23 cellular contexts compared by ENCODE assay signal in the genomic region with DNA sequence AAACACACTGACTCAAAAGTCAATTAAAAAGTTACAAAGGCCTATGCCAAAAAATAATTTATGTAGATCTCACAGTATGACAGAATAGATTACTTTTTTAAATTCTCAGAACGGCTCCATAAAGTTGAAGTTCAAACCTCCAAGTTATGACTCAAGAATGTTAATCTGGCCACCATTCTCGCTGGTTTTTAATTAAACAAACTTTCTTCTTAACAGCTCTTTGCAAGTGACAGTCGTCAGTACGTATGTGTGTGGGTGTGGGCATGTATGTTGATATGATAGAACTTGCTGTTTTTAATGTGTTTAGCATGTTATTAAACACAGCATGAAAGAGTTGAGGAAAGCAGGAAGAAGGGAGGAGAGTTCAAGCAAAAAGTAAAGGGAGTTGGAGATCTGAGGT. TPM values are rescaled to one million over a fixed set of nuclear protein-coding genes. Genes with fewer than 3 reads are reported as not detected.
DNase-seq lines count a peak whose midpoint lies in the region; ATAC-seq lines count a peak whose summit lies in the region.
"Had no signal": no experiment of that assay in that cellular context is flagged by ENCODE, and none has a peak within 500 bp of the region (broad histone marks: within the 10 kb centered on the region; RNA-seq: fewer than 3 reads in every experiment).

No MANE protein-coding gene starts in this region.

- peaks cover 78% of the 10 kb centered on the region for H3K4me1 Mint-ChIP-seq in T-helper 1 cell treated with Interleukin-12 subunit alpha and Interleukin-12 subunit beta and Interleukin-4 antibody, amounts not matched to agents 30 μg/mL and 1 μg/mL, for 36 hours (ENCODE audit: low read depth)
- peaks cover 56 to 97% (median 90%) of the 10 kb centered on the region in 4 donors for H3K4me1 Mint-ChIP-seq in CD4-positive, CD25-positive, alpha-beta regulatory T cell
- H3K4me1 Mint-ChIP-seq in activated T-helper 1 cell treated with anti-CD3 and anti-CD28 coated beads, Interleukin-12 subunit alpha, Interleukin-12 subunit beta, Interleukin-2, Interleukin-4 antibody, amounts not matched to agents 30 ng/mL and 10 ng/mL and 1 ng/mL, durations not matched to agents 14 hours and 24 hours and 36 hours (ENCODE audit: low read depth): peaks cover 84% of the 10 kb centered on the region
- H3K4me1 Mint-ChIP-seq in immature natural killer cell: peaks cover 92 to 95% of the 10 kb centered on the region in 2 donors

- H3K9me3 ChIP-seq in CD4-positive, CD25-positive, alpha-beta regulatory T cell (ENCODE audit: control insufficient read depth in 2 of 2, low read length in 2 of 2): no peaks in the 10 kb centered on the region
- H3K9me3 ChIP-seq: left ventricle myocardium inferior, MG63, prostate gland, stomach, tibial nerve had no signal

- no peaks in the 10 kb centered on the region for H3K27me3 ChIP-seq in CD4-positive, CD25-positive, alpha-beta regulatory T cell (ENCODE audit: control insufficient read depth, insufficient read depth, low read length)
- H3K27me3 ChIP-seq: brain microvascular endothelial cell, stomach, tibial nerve had no signal

- peak overlapping the region; percentile 57 for H3K4me3 Mint-ChIP-seq in T-helper 1 cell treated with Interleukin-12 subunit alpha and Interleukin-12 subunit beta and Interleukin-4 antibody, amounts not matched to agents 30 μg/mL and 1 μg/mL, for 36 hours
- peak overlapping the region; percentile 24 to 86 (median 75) for H3K4me3 Mint-ChIP-seq in CD4-positive, CD25-positive, alpha-beta regulatory T cell
- H3K4me3 Mint-ChIP-seq in activated T-helper 1 cell treated with anti-CD3 and anti-CD28 coated beads, Interleukin-12 subunit alpha, Interleukin-12 subunit beta, Interleukin-2, Interleukin-4 antibody, amounts not matched to agents 30 ng/mL and 10 ng/mL and 1 ng/mL, durations not matched to agents 14 hours and 24 hours and 36 hours: peak overlapping the region; percentile 58
- H3K4me3 Mint-ChIP-seq in immature natural killer cell: peak overlapping the region; percentile 15 to 78 (median 65)

- H3K4me1 ChIP-seq in CD4-positive, CD25-positive, alpha-beta regulatory T cell (ENCODE audit: control insufficient read depth, insufficient read depth, low read length, poor library complexity, severe bottlenecking): peaks cover 89% of the 10 kb centered on the region
- H3K4me1 ChIP-seq: left ventricle myocardium inferior, prostate gland had no signal

- H3K27ac ChIP-seq in CD4-positive, CD25-positive, alpha-beta regulatory T cell (ENCODE audit: insufficient read depth, low read length, poor library complexity, severe bottlenecking): peak overlapping the region; percentile 58
- H3K27ac ChIP-seq: 22Rv1, brain microvascular endothelial cell, C4-2B, left ventricle myocardium inferior, prostate gland, RWPE1, SK-N-MC, stomach, tibial nerve had no signal

- peaks cover 48% of the 10 kb centered on the region for H3K36me3 Mint-ChIP-seq in T-helper 1 cell treated with Interleukin-12 subunit alpha and Interleukin-12 subunit beta and Interleukin-4 antibody, amounts not matched to agents 30 μg/mL and 1 μg/mL, for 36 hours (ENCODE audit: low read depth)
- peaks cover 35% of the 10 kb centered on the region for H3K36me3 Mint-ChIP-seq in CD4-positive, CD25-positive, alpha-beta regulatory T cell
- H3K36me3 Mint-ChIP-seq in activated T-helper 1 cell treated with anti-CD3 and anti-CD28 coated beads, Interleukin-12 subunit alpha, Interleukin-12 subunit beta, Interleukin-2, Interleukin-4 antibody, amounts not matched to agents 30 ng/mL and 10 ng/mL and 1 ng/mL, durations not matched to agents 14 hours and 24 hours and 36 hours (ENCODE audit: low read depth): peaks cover 33% of the 10 kb centered on the region
- H3K36me3 Mint-ChIP-seq in immature natural killer cell: peaks cover 4 to 7% (median 4%) of the 10 kb centered on the region in 3 donors

- DNase-seq in T-helper 1 cell (no peak), immature natural killer cell (no peak), amniotic stem cell (lab: John Stamatoyannopoulos, UW) (no peak), NAMALWA (ENCODE audit: low spot score) (no peak)
- DNase-seq in CD4-positive, CD25-positive, alpha-beta regulatory T cell: no peak
- DNase-seq in activated T-helper 1 cell treated with anti-CD3 and anti-CD28 coated beads, Interleukin-12 subunit alpha, Interleukin-12 subunit beta, Interleukin-2, Interleukin-4 antibody, amounts not matched to agents 30 ng/mL and 10 ng/mL and 1 ng/mL, durations not matched to agents 14 hours and 24 hours and 36 hours (ENCODE audit: low spot score): no peak
- no peak for DNase-seq in stimulated activated CD4-positive, alpha-beta T cell treated with anti-CD3 and anti-CD28 coated beads, Interleukin-1b, Interleukin-23, amount 100 ng/mL, for 48 hours
- DNase-seq: brain microvascular endothelial cell; KBM-7; left ventricle myocardium inferior; mesendoderm; MG63; NCI-H1417; NCI-H510A; stimulated activated CD4-positive, alpha-beta T cell treated with anti-CD3 and anti-CD28 coated beads, Interleukin-15, amount 100 ng/mL, for 24 hours; stomach had no signal

- H3K27ac Mint-ChIP-seq in T-helper 1 cell treated with Interleukin-12 subunit alpha and Interleukin-12 subunit beta and Interleukin-4 antibody, amounts not matched to agents 30 μg/mL and 1 μg/mL, for 36 hours: peak overlapping the region; percentile 36
- peak overlapping the region; percentile 48 to 91 (median 90) for H3K27ac Mint-ChIP-seq in CD4-positive, CD25-positive, alpha-beta regulatory T cell
- peak overlapping the region; percentile 81 for H3K27ac Mint-ChIP-seq in activated T-helper 1 cell treated with anti-CD3 and anti-CD28 coated beads, Interleukin-12 subunit alpha, Interleukin-12 subunit beta, Interleukin-2, Interleukin-4 antibody, amounts not matched to agents 30 ng/mL and 10 ng/mL and 1 ng/mL, durations not matched to agents 14 hours and 24 hours and 36 hours
- peak overlapping the region; percentile 88 to 96 (median 93) for H3K27ac Mint-ChIP-seq in immature natural killer cell

- peaks cover 7% of the 10 kb centered on the region for H3K36me3 ChIP-seq in CD4-positive, CD25-positive, alpha-beta regulatory T cell (ENCODE audit: control insufficient read depth, insufficient read depth, low read length)
- H3K36me3 ChIP-seq: brain microvascular endothelial cell, left ventricle myocardium inferior, MG63, prostate gland, stomach, tibial nerve had no signal

- peaks cover 5% of the 10 kb centered on the region for H3K9me3 Mint-ChIP-seq in T-helper 1 cell treated with Interleukin-12 subunit alpha and Interleukin-12 subunit beta and Interleukin-4 antibody, amounts not matched to agents 30 μg/mL and 1 μg/mL, for 36 hours
- H3K9me3 Mint-ChIP-seq in CD4-positive, CD25-positive, alpha-beta regulatory T cell: peaks cover 0 to 3% (median 0%) of the 10 kb centered on the region in 7 donors
- no peaks in the 10 kb centered on the region for H3K9me3 Mint-ChIP-seq in activated T-helper 1 cell treated with anti-CD3 and anti-CD28 coated beads, Interleukin-12 subunit alpha, Interleukin-12 subunit beta, Interleukin-2, Interleukin-4 antibody, amounts not matched to agents 30 ng/mL and 10 ng/mL and 1 ng/mL, durations not matched to agents 14 hours and 24 hours and 36 hours
- no peaks in the 10 kb centered on the region for H3K9me3 Mint-ChIP-seq in immature natural killer cell

- ATAC-seq in CD4-positive, CD25-positive, alpha-beta regulatory T cell (ENCODE audit: low read depth in 2 of 2): no peak

- H3K27me3 Mint-ChIP-seq in T-helper 1 cell treated with Interleukin-12 subunit alpha and Interleukin-12 subunit beta and Interleukin-4 antibody, amounts not matched to agents 30 μg/mL and 1 μg/mL, for 36 hours (ENCODE audit: low read depth): no peaks in the 10 kb centered on the region
- H3K27me3 Mint-ChIP-seq in CD4-positive, CD25-positive, alpha-beta regulatory T cell: no peaks in the 10 kb centered on the region
- no peaks in the 10 kb centered on the region for H3K27me3 Mint-ChIP-seq in activated T-helper 1 cell treated with anti-CD3 and anti-CD28 coated beads, Interleukin-12 subunit alpha, Interleukin-12 subunit beta, Interleukin-2, Interleukin-4 antibody, amounts not matched to agents 30 ng/mL and 10 ng/mL and 1 ng/mL, durations not matched to agents 14 hours and 24 hours and 36 hours (ENCODE audit: insufficient read depth)
- peaks cover 2 to 8% (median 2%) of the 10 kb centered on the region in 3 donors for H3K27me3 Mint-ChIP-seq in immature natural killer cell (ENCODE audit: low read depth in 3 of 3)

- peak overlapping the region; percentile 70 for H3K4me3 ChIP-seq in CD4-positive, CD25-positive, alpha-beta regulatory T cell (ENCODE audit: low read depth, low read length)
- H3K4me3 ChIP-seq: left ventricle myocardium inferior, MG63, prostate gland, SK-N-MC, stomach, tibial nerve had no signal

- intact Hi-C loops in activated T-helper 1 cell treated with anti-CD3 and anti-CD28 coated beads, Interleukin-12 subunit alpha, Interleukin-12 subunit beta, Interleukin-2, Interleukin-4 antibody, amounts not matched to agents 30 ng/mL and 10 ng/mL and 1 ng/mL, durations not matched to agents 14 hours and 24 hours and 36 hours (cut with micrococcal nuclease): no loop called here

RNA-seq across cellular contexts. Expression of gene PRKCQ, which starts 18.5 kb away (rescaled TPM):
- total RNA-seq in CD4-positive, CD25-positive, alpha-beta regulatory T cell: 87.3 TPM
- 10 to 100 TPM; 62.4 to 70.3 (median 66.8) TPM for polyA plus RNA-seq in CD4-positive, CD25-positive, alpha-beta regulatory T cell
- total RNA-seq in activated T-helper 1 cell treated with anti-CD3 and anti-CD28 coated beads, Interleukin-12 subunit alpha, Interleukin-12 subunit beta, Interleukin-2, Interleukin-4 antibody, amounts not matched to agents 30 ng/mL and 10 ng/mL and 1 ng/mL, durations not matched to agents 14 hours and 24 hours and 36 hours: 45.9 and 50.4 TPM in 2 replicates
- polyA plus RNA-seq in immature natural killer cell: 10 to 100 TPM; 20.2 to 46.5 (median 36.5) TPM

Comparison
In these comparisons a context has a peak if more than half of its experiments do, and no peak if none do; other contexts are left out.
1. H3K27ac Mint-ChIP-seq: peak in every context shown above with its lines; median percentile 93 in immature natural killer cell; 90 in CD4-positive, CD25-positive, alpha-beta regulatory T cell; 81 in activated T-helper 1 cell treated with anti-CD3 and anti-CD28 coated beads, Interleukin-12 subunit alpha, Interleukin-12 subunit beta, Interleukin-2, Interleukin-4 antibody, amounts not matched to agents 30 ng/mL and 10 ng/mL and 1 ng/mL, durations not matched to agents 14 hours and 24 hours and 36 hours; 36 in T-helper 1 cell treated with Interleukin-12 subunit alpha and Interleukin-12 subunit beta and Interleukin-4 antibody, amounts not matched to agents 30 μg/mL and 1 μg/mL, for 36 hours.